Comparison of ENCODE assay signal across 8 cellular contexts in genomic region chr11:64204464-64204989, GRCh38. TPM values are rescaled to one million over a fixed set of nuclear protein-coding genes. Genes with fewer than 3 reads are reported as not detected.
DNase-seq lines count a peak whose midpoint lies in the region; ATAC-seq, FAIRE-seq and TF ChIP-seq lines count a peak whose summit lies in the region.

No MANE protein-coding gene starts in this region.

- H3K4me3 Mint-ChIP-seq in CD14-positive monocyte = peak overlapping the region in 1 of 2 donors; percentile 45
- peak overlapping the region; percentile 43 for H3K4me3 Mint-ChIP-seq in activated CD8-positive, alpha-beta T cell treated with anti-CD3 and anti-CD28 coated beads, Interleukin-2, amount 10 ng/mL, durations not matched to agents 7 days and 5 days
- peak overlapping the region; percentile 40 to 57 for H3K4me3 Mint-ChIP-seq in effector memory CD8-positive, alpha-beta T cell

- H3K27me3 Mint-ChIP-seq in CD14-positive monocyte (ENCODE audit: low read depth in 3 of 3) = no peaks in the 10 kb centered on the region
- no peaks in the 10 kb centered on the region for H3K27me3 Mint-ChIP-seq in activated CD8-positive, alpha-beta T cell treated with anti-CD3 and anti-CD28 coated beads, Interleukin-2, amount 10 ng/mL, durations not matched to agents 7 days and 5 days (ENCODE audit: low read depth)
- H3K27me3 Mint-ChIP-seq in effector memory CD8-positive, alpha-beta T cell = no peaks in the 10 kb centered on the region

- CTCF ChIA-PET in activated CD8-positive, alpha-beta T cell treated with anti-CD3 and anti-CD28 coated beads, Interleukin-2, amount 10 ng/mL, durations not matched to agents 7 days and 5 days (lab: Charles Lee) = interaction anchor here (0.7 to 6.9 kb wide), 24 partner anchors 9 to 156 kb away, joined by 3 to 165 read pairs (median 10); partner anchors contain the start of genes BAD, CATSPERZ, DNAJC4 and ESRRA

- H3K79me1 ChIP-seq in mesenchymal stem cell (replicated peaks; ENCODE audit: low read length, poor library complexity, severe bottlenecking) = peaks cover 14% of the 10 kb centered on the region

- intact Hi-C loops in CD14-positive monocyte (cut with micrococcal nuclease) = no loop called here

- no peak overlapping the region for H3K9ac ChIP-seq in mesenchymal stem cell (ENCODE audit: low read length)

- no peak overlapping the region for H2BK12ac ChIP-seq in mesenchymal stem cell (ENCODE audit: low read length in 2 of 2)

- H3K14ac ChIP-seq in mesenchymal stem cell (ENCODE audit: low read length in 2 of 2) = no peak overlapping the region

- POLR2A ChIA-PET in activated CD8-positive, alpha-beta T cell treated with anti-CD3 and anti-CD28 coated beads, Interleukin-2, amount 10 ng/mL, durations not matched to agents 7 days and 5 days (lab: Charles Lee) = interaction anchor here (0.6 to 9.2 kb wide), 7 partner anchors 14 to 100 kb away, joined by 3 to 162 read pairs (median 41); partner anchors contain the start of genes ESRRA, NUDT22, STIP1 and TRPT1

- no peak overlapping the region for H2BK15ac ChIP-seq in mesenchymal stem cell (ENCODE audit: low read depth, poor library complexity, severe bottlenecking)

- H3K18ac ChIP-seq in mesenchymal stem cell (ENCODE audit: low read depth in 1 of 2, low read length in 2 of 2) = no peak overlapping the region

- no peak overlapping the region for H3K23ac ChIP-seq in mesenchymal stem cell (ENCODE audit: low read length in 2 of 2)

- no peak overlapping the region for H3K4me2 ChIP-seq in mesenchymal stem cell (ENCODE audit: low read length, poor library complexity, severe bottlenecking)

- H3K9me3 ChIP-seq in mesenchymal stem cell (ENCODE audit: control insufficient read depth, low read length) = no peaks in the 10 kb centered on the region

- ATAC-seq in activated CD8-positive, alpha-beta T cell treated with anti-CD3 and anti-CD28 coated beads, Interleukin-2, amount 10 ng/mL, durations not matched to agents 7 days and 5 days = peak; percentile 43
- peak; percentile 60 for ATAC-seq in effector memory CD8-positive, alpha-beta T cell (replicated peaks)
- no peak for ATAC-seq in GM21737 (IDR thresholded peaks at IDR 0.05; ENCODE audit: unreplicated experiment)

- peaks cover 0 to 1% (median 0%) of the 10 kb centered on the region in 7 donors for H3K9me3 Mint-ChIP-seq in CD14-positive monocyte
- no peaks in the 10 kb centered on the region for H3K9me3 Mint-ChIP-seq in activated CD8-positive, alpha-beta T cell treated with anti-CD3 and anti-CD28 coated beads, Interleukin-2, amount 10 ng/mL, durations not matched to agents 7 days and 5 days (ENCODE audit: insufficient read depth)
- no peaks in the 10 kb centered on the region for H3K9me3 Mint-ChIP-seq in effector memory CD8-positive, alpha-beta T cell

- H4K91ac ChIP-seq in mesenchymal stem cell (ENCODE audit: low read length) = no peak overlapping the region

- H3K27me3 ChIP-seq in mesenchymal stem cell (ENCODE audit: control insufficient read depth in 1 of 2, insufficient read depth in 1 of 2, low read length in 2 of 2) = no peaks in the 10 kb centered on the region

- peak overlapping the region; percentile 97 to 99 (median 98) for H3K27ac Mint-ChIP-seq in CD14-positive monocyte
- peak overlapping the region; percentile 80 for H3K27ac Mint-ChIP-seq in activated CD8-positive, alpha-beta T cell treated with anti-CD3 and anti-CD28 coated beads, Interleukin-2, amount 10 ng/mL, durations not matched to agents 7 days and 5 days
- peak overlapping the region; percentile 52 to 77 for H3K27ac Mint-ChIP-seq in effector memory CD8-positive, alpha-beta T cell

- H2BK5ac ChIP-seq in mesenchymal stem cell (ENCODE audit: low read depth, low read length, poor library complexity, severe bottlenecking) = no peak overlapping the region

- 67% methylated on average over 6 of the region's 7 CpGs for WGBS in mesenchymal stem cell

- H3K4me1 ChIP-seq in mesenchymal stem cell (ENCODE audit: control insufficient read depth, insufficient read depth, low read depth, low read length) = peaks cover 31% of the 10 kb centered on the region

- peaks cover 64 to 70% of the 10 kb centered on the region in 2 experiments for H3K36me3 ChIP-seq in mesenchymal stem cell (ENCODE audit: control insufficient read depth in 1 of 2, insufficient read depth in 2 of 2, low read depth in 1 of 2, low read length in 2 of 2)

- TF ChIP-seq CTCF in CD14-positive monocyte (IDR thresholded peaks at IDR 0.05) = peak; percentile 82

- peak overlapping the region; percentile 23 for H2BK120ac ChIP-seq in mesenchymal stem cell (ENCODE audit: low read depth, low read length)

- FAIRE-seq in HTR-8/SVneo (lab: Jason Lieb, UNC) = no peak

- peak; percentile 85 for DNase-seq in CD14-positive monocyte (ENCODE audit: low spot score)
- DNase-seq in HTR-8/SVneo (ENCODE audit: insufficient read length, low spot score) = peak; percentile 91
- peak; percentile 80 for DNase-seq in NOMO-1 treated with dmso at 0.1 percent for 144 hours (lab: John Stamatoyannopoulos, UW; ENCODE audit: unreplicated experiment)
- peak; percentile 82 for DNase-seq in activated CD8-positive, alpha-beta T cell treated with anti-CD3 and anti-CD28 coated beads, Interleukin-2, amount 10 ng/mL, durations not matched to agents 7 days and 5 days
- peak; percentile 83 to 85 (median 84) for DNase-seq in effector memory CD8-positive, alpha-beta T cell
- peak; percentile 92 for DNase-seq in mesenchymal stem cell
- peak; percentile 59 for DNase-seq in stimulated activated CD8-positive, alpha-beta memory T cell treated with anti-CD3 and anti-CD28 coated beads, Interleukin-4, amount 100 ng/mL, for 24 hours (ENCODE audit: low read depth)

- H2AK5ac ChIP-seq in mesenchymal stem cell (ENCODE audit: low read length, severe bottlenecking) = no peak overlapping the region

- H3K27ac ChIP-seq in mesenchymal stem cell (ENCODE audit: low read length, poor library complexity, severe bottlenecking) = no peak overlapping the region

- H3K4me3 ChIP-seq in mesenchymal stem cell (ENCODE audit: insufficient read depth in 1 of 2, low read depth in 1 of 2, low read length in 2 of 2) = no peak overlapping the region

- H3K4ac ChIP-seq in mesenchymal stem cell (ENCODE audit: low read depth in 1 of 2, low read length in 2 of 2) = no peak overlapping the region

- H4K8ac ChIP-seq in mesenchymal stem cell (ENCODE audit: low read length) = no peak overlapping the region

- no peak overlapping the region for H2AFZ ChIP-seq in mesenchymal stem cell (ENCODE audit: low read depth, low read length)

- peaks cover 48% of the 10 kb centered on the region for H3K4me1 Mint-ChIP-seq in CD14-positive monocyte
- peaks cover 50% of the 10 kb centered on the region for H3K4me1 Mint-ChIP-seq in activated CD8-positive, alpha-beta T cell treated with anti-CD3 and anti-CD28 coated beads, Interleukin-2, amount 10 ng/mL, durations not matched to agents 7 days and 5 days (ENCODE audit: low read depth)
- H3K4me1 Mint-ChIP-seq in effector memory CD8-positive, alpha-beta T cell (ENCODE audit: low read depth in 2 of 2) = peaks cover 32 to 36% of the 10 kb centered on the region in 2 donors

- H3K36me3 Mint-ChIP-seq in CD14-positive monocyte = peaks cover 57 to 61% of the 10 kb centered on the region in 2 donors
- peaks cover 85% of the 10 kb centered on the region for H3K36me3 Mint-ChIP-seq in activated CD8-positive, alpha-beta T cell treated with anti-CD3 and anti-CD28 coated beads, Interleukin-2, amount 10 ng/mL, durations not matched to agents 7 days and 5 days (ENCODE audit: low read depth)
- H3K36me3 Mint-ChIP-seq in effector memory CD8-positive, alpha-beta T cell (ENCODE audit: insufficient read depth) = peaks cover 82% of the 10 kb centered on the region

RNA-seq across cellular contexts. Expression of gene FERMT3, which starts 2.0 kb away (rescaled TPM):
- 100 to 1,000 TPM; 289 to 310 TPM for polyA plus RNA-seq in CD14-positive monocyte
- total RNA-seq in activated CD8-positive, alpha-beta T cell treated with anti-CD3 and anti-CD28 coated beads, Interleukin-2, amount 10 ng/mL, durations not matched to agents 7 days and 5 days = 100 to 1,000 TPM; 261 to 281 TPM
- polyA plus RNA-seq in mesenchymal stem cell (2013, experiment 1 of 2) = 0.79 TPM
- polyA plus RNA-seq in mesenchymal stem cell (2013, experiment 2 of 2) = 0.73 TPM

RNA-seq across cellular contexts. Expression of gene STIP1, which starts 18.6 kb away (rescaled TPM):
- 10 to 100 TPM; 44.5 to 51.1 TPM for polyA plus RNA-seq in CD14-positive monocyte
- 100 to 1,000 TPM; 335 to 340 TPM for total RNA-seq in activated CD8-positive, alpha-beta T cell treated with anti-CD3 and anti-CD28 coated beads, Interleukin-2, amount 10 ng/mL, durations not matched to agents 7 days and 5 days
- 111 TPM for polyA plus RNA-seq in mesenchymal stem cell (2013, experiment 1 of 2)
- 110 TPM for polyA plus RNA-seq in mesenchymal stem cell (2013, experiment 2 of 2)

RNA-seq across cellular contexts. Expression of gene TRPT1, which starts 21.5 kb away (rescaled TPM):
- polyA plus RNA-seq in CD14-positive monocyte = 10 to 100 TPM; 24.8 to 34.6 TPM
- 10 to 100 TPM; 37.8 to 44.8 TPM for total RNA-seq in activated CD8-positive, alpha-beta T cell treated with anti-CD3 and anti-CD28 coated beads, Interleukin-2, amount 10 ng/mL, durations not matched to agents 7 days and 5 days
- 59.3 TPM for polyA plus RNA-seq in mesenchymal stem cell (2013, experiment 1 of 2)
- 55.7 TPM for polyA plus RNA-seq in mesenchymal stem cell (2013, experiment 2 of 2)

RNA-seq across cellular contexts. Expression of gene NUDT22, which starts 21.5 kb away (rescaled TPM):
- polyA plus RNA-seq in CD14-positive monocyte = 10 to 100 TPM; 47.9 to 56.1 TPM
- total RNA-seq in activated CD8-positive, alpha-beta T cell treated with anti-CD3 and anti-CD28 coated beads, Interleukin-2, amount 10 ng/mL, durations not matched to agents 7 days and 5 days = 10 to 100 TPM; 86.7 to 91.6 TPM
- 81.2 TPM for polyA plus RNA-seq in mesenchymal stem cell (2013, experiment 1 of 2)
- 80.4 TPM for polyA plus RNA-seq in mesenchymal stem cell (2013, experiment 2 of 2)

RNA-seq across cellular contexts. Expression of gene DNAJC4, which starts 25.8 kb away (rescaled TPM):
- polyA plus RNA-seq in CD14-positive monocyte = 10 to 100 TPM; 25.5 to 32.5 TPM
- 10 to 100 TPM; 38.0 to 41.3 TPM for total RNA-seq in activated CD8-positive, alpha-beta T cell treated with anti-CD3 and anti-CD28 coated beads, Interleukin-2, amount 10 ng/mL, durations not matched to agents 7 days and 5 days
- polyA plus RNA-seq in mesenchymal stem cell (2013, experiment 1 of 2) = 38.5 TPM
- polyA plus RNA-seq in mesenchymal stem cell (2013, experiment 2 of 2) = 36.7 TPM
